Comparison of ENCODE assay signal across 8 cellular contexts in genomic region chr5:121949885-121950284, GRCh38. TPM values are rescaled to one million over a fixed set of nuclear protein-coding genes. Genes with fewer than 3 reads are reported as not detected.
DNase-seq lines count a peak whose midpoint lies in the region; ATAC-seq and TF ChIP-seq lines count a peak whose summit lies in the region.

No MANE protein-coding gene starts in this region.

- peak; percentile 43 for DNase-seq in activated CD4-positive, alpha-beta T cell treated with anti-CD3 and anti-CD28 coated beads, Interleukin-2, amount 10 ng/mL, durations not matched to agents 7 days and 5 days
- no peak for DNase-seq in activated CD4-positive, alpha-beta T cell treated with anti-CD3 and anti-CD28 coated beads, Interleukin-2, amount 50 U/mL, for 48 hours
- DNase-seq in H7 (peak; percentile 51), NCI-H2029 (lab: John Stamatoyannopoulos, UW) (peak; percentile 47), WERI-Rb-1 (peak; percentile 46), hepatic stellate cell (ENCODE audit: low spot score) (peak; percentile 37), thoracic aorta (ENCODE audit: low spot score) (no peak)

- H3K36me3 Mint-ChIP-seq in activated CD4-positive, alpha-beta T cell treated with anti-CD3 and anti-CD28 coated beads, Interleukin-2, amount 10 ng/mL, durations not matched to agents 7 days and 5 days (ENCODE audit: low read depth) = no peaks in the 10 kb centered on the region

- H3K9me3 Mint-ChIP-seq in activated CD4-positive, alpha-beta T cell treated with anti-CD3 and anti-CD28 coated beads, Interleukin-2, amount 10 ng/mL, durations not matched to agents 7 days and 5 days = no peaks in the 10 kb centered on the region

- H3K4me3 ChIP-seq in H7 (ENCODE audit: insufficient read depth, low read depth, low read length) = no peak overlapping the region
- no peak overlapping the region for H3K4me3 ChIP-seq in WERI-Rb-1 (ENCODE audit: low read depth, low read length)
- H3K4me3 ChIP-seq in thoracic aorta = no peak overlapping the region

- H3K4me1 Mint-ChIP-seq in activated CD4-positive, alpha-beta T cell treated with anti-CD3 and anti-CD28 coated beads, Interleukin-2, amount 10 ng/mL, durations not matched to agents 7 days and 5 days = no peaks in the 10 kb centered on the region

- H3K4me1 ChIP-seq in thoracic aorta (ENCODE audit: control insufficient read depth in 1 of 2, low read depth in 2 of 2) = no peaks in the 10 kb centered on the region

- no peak overlapping the region for H3K4me3 Mint-ChIP-seq in activated CD4-positive, alpha-beta T cell treated with anti-CD3 and anti-CD28 coated beads, Interleukin-2, amount 10 ng/mL, durations not matched to agents 7 days and 5 days

- no peaks in the 10 kb centered on the region for H3K9me3 ChIP-seq in WERI-Rb-1 (ENCODE audit: severe bottlenecking)
- no peaks in the 10 kb centered on the region for H3K9me3 ChIP-seq in thoracic aorta

- H3K27me3 ChIP-seq in H7 (ENCODE audit: control insufficient read depth, insufficient read depth, low read length) = no peaks in the 10 kb centered on the region
- H3K27me3 ChIP-seq in WERI-Rb-1 (ENCODE audit: insufficient read depth, low read depth, severe bottlenecking) = no peaks in the 10 kb centered on the region
- H3K27me3 ChIP-seq in thoracic aorta (replicated peaks; ENCODE audit: insufficient read depth) = no peaks in the 10 kb centered on the region

- no peak overlapping the region for H3K27ac Mint-ChIP-seq in activated CD4-positive, alpha-beta T cell treated with anti-CD3 and anti-CD28 coated beads, Interleukin-2, amount 10 ng/mL, durations not matched to agents 7 days and 5 days

- POLR2A ChIA-PET in activated CD4-positive, alpha-beta T cell treated with anti-CD3 and anti-CD28 coated beads, Interleukin-2, amount 10 ng/mL, durations not matched to agents 7 days and 5 days (lab: Charles Lee) = no interaction called here

- H3K27ac ChIP-seq in WERI-Rb-1 = no peak overlapping the region
- no peak overlapping the region for H3K27ac ChIP-seq in thoracic aorta

- CTCF ChIA-PET in activated CD4-positive, alpha-beta T cell treated with anti-CD3 and anti-CD28 coated beads, Interleukin-2, amount 10 ng/mL, durations not matched to agents 7 days and 5 days (lab: Charles Lee) = no interaction called here

- H3K36me3 ChIP-seq in H7 (replicated peaks; ENCODE audit: control insufficient read depth, insufficient read depth, low read length) = no peaks in the 10 kb centered on the region
- H3K36me3 ChIP-seq in WERI-Rb-1 = no peaks in the 10 kb centered on the region
- no peaks in the 10 kb centered on the region for H3K36me3 ChIP-seq in thoracic aorta

- peak; percentile 47 for TF ChIP-seq CTCF in WERI-Rb-1 (IDR thresholded peaks at IDR 0.05; ENCODE audit: low read depth, low read length)
- peak; percentile 57 for TF ChIP-seq CTCF in thoracic aorta (IDR thresholded peaks at IDR 0.05)

- peaks cover 3% of the 10 kb centered on the region for H3K27me3 Mint-ChIP-seq in activated CD4-positive, alpha-beta T cell treated with anti-CD3 and anti-CD28 coated beads, Interleukin-2, amount 10 ng/mL, durations not matched to agents 7 days and 5 days

- ATAC-seq in thoracic aorta (ENCODE audit: insufficient number of reproducible peaks, low FRiP score, low read depth) (no peak), GM19467 (IDR thresholded peaks at IDR 0.05; ENCODE audit: unreplicated experiment) (no peak)

RNA-seq across cellular contexts. Expression of gene SRFBP1, which starts 11.9 kb away (rescaled TPM):
- 10 to 100 TPM; 10.1 to 12.1 TPM for total RNA-seq in activated CD4-positive, alpha-beta T cell treated with anti-CD3 and anti-CD28 coated beads, Interleukin-2, amount 10 ng/mL, durations not matched to agents 7 days and 5 days
- 11.9 and 18.5 TPM in 2 replicates for total RNA-seq in H7 (2014; rRNA removed; shearing (Covaris generic))
- total RNA-seq in thoracic aorta = 10 to 100 TPM in 1 of 2 donors, 1 to 10 TPM in 1; 8.0 to 22.9 TPM

Comparison
In these comparisons a context has a peak if more than half of its experiments do, and no peak if none do; other contexts are left out.
1. DNase-seq: peak in activated CD4-positive, alpha-beta T cell treated with anti-CD3 and anti-CD28 coated beads, Interleukin-2, amount 10 ng/mL, durations not matched to agents 7 days and 5 days (single experiment), H7 (single experiment), NCI-H2029 (single experiment), WERI-Rb-1 (single experiment) and hepatic stellate cell (single experiment); none in activated CD4-positive, alpha-beta T cell treated with anti-CD3 and anti-CD28 coated beads, Interleukin-2, amount 50 U/mL, for 48 hours (0 of 2) and thoracic aorta (single experiment).